ENCODE assay signal across 31 cellular contexts in genomic region chr13:93147946-93148345, GRCh38.
"Had no signal": no experiment of that assay in that cellular context is flagged by ENCODE, and none has a peak within 500 bp of the region (broad histone marks: within the 10 kb centered on the region; RNA-seq: fewer than 3 reads in every experiment).

No MANE protein-coding gene starts in this region.

- H3K36me3 Mint-ChIP-seq: activated naive CD8-positive, alpha-beta T cell treated with anti-CD3 and anti-CD28 coated beads, Interleukin-2, amount 10 ng/mL, durations not matched to agents 7 days and 5 days; memory B cell; naive thymus-derived CD4-positive, alpha-beta T cell; stimulated activated naive B cell treated with anti-CD40 and anti-IgM and Interleukin-4, amounts not matched to agents 10 μg/mL and 1 μg/mL and 100 μg/mL, for 72 hours had no signal

- H3K27me3 Mint-ChIP-seq: activated naive CD8-positive, alpha-beta T cell treated with anti-CD3 and anti-CD28 coated beads, Interleukin-2, amount 10 ng/mL, durations not matched to agents 7 days and 5 days; memory B cell; naive thymus-derived CD4-positive, alpha-beta T cell; stimulated activated naive B cell treated with anti-CD40 and anti-IgM and Interleukin-4, amounts not matched to agents 10 μg/mL and 1 μg/mL and 100 μg/mL, for 72 hours had no signal

- DNase-seq: activated CD4-positive, alpha-beta T cell treated with anti-CD3 and anti-CD28 coated beads for 4 hours; activated CD4-positive, alpha-beta T cell treated with anti-CD3 and anti-CD28 coated beads, Interleukin-2, amount 50 U/mL, for 48 hours; activated CD4-positive, CD25-positive, alpha-beta regulatory T cell; activated CD8-positive, alpha-beta memory T cell treated with anti-CD3 and anti-CD28 coated beads, Interleukin-2, amount 50 U/mL, for 4 hours; activated effector memory CD4-positive, alpha-beta T cell treated with anti-CD3 and anti-CD28 coated beads, Interleukin-2, amount 50 U/mL, for 16 hours; activated naive CD4-positive, alpha-beta T cell treated with anti-CD3 and anti-CD28 coated beads for 36 hours; activated naive CD8-positive, alpha-beta T cell treated with anti-CD3 and anti-CD28 coated beads, Interleukin-2, amount 10 ng/mL, durations not matched to agents 7 days and 5 days; activated T-cell treated with anti-CD3 and anti-CD28 coated beads, Interleukin-2, amount 50 U/mL, for 1 hour; cerebellar nuclear complex; colonic mucosa; effector CD8-positive, alpha-beta T cell; head of caudate nucleus; hippocampal formation; left colon; midbrain; naive thymus-derived CD4-positive, alpha-beta T cell; occipital lobe; right cardiac atrium; stimulated activated CD4-positive, alpha-beta T cell treated with anti-CD3 and anti-CD28 coated beads, Interleukin-15, amount 100 ng/mL, for 24 hours; stimulated activated CD4-positive, alpha-beta T cell treated with anti-CD3 and anti-CD28 coated beads, Interleukin-2, amount 100 ng/mL, for 24 hours; stimulated activated naive B cell treated with anti-CD40 and anti-IgM and Interleukin-4, amounts not matched to agents 10 μg/mL and 1 μg/mL and 100 μg/mL, for 72 hours; stomach; T-helper 1 cell; tibial artery; upper lobe of right lung had no signal

- H3K27ac Mint-ChIP-seq: activated naive CD4-positive, alpha-beta T cell treated with anti-CD3 and anti-CD28 coated beads for 36 hours; activated naive CD8-positive, alpha-beta T cell treated with anti-CD3 and anti-CD28 coated beads, Interleukin-2, amount 10 ng/mL, durations not matched to agents 7 days and 5 days; activated T-helper 1 cell treated with anti-CD3 and anti-CD28 coated beads, Interleukin-12 subunit alpha, Interleukin-12 subunit beta, Interleukin-2, Interleukin-4 antibody, amounts not matched to agents 30 ng/mL and 10 ng/mL and 1 ng/mL, durations not matched to agents 14 hours and 24 hours and 36 hours; memory B cell; naive thymus-derived CD4-positive, alpha-beta T cell; stimulated activated naive B cell treated with anti-CD40 and anti-IgM and Interleukin-4, amounts not matched to agents 10 μg/mL and 1 μg/mL and 100 μg/mL, for 72 hours; T-helper 2 cell treated with Interferon-gamma antibody and Interleukin-4, amounts not matched to agents 5 μg/mL and 100 μg/mL, for 36 hours had no signal

- H3K27ac ChIP-seq: colonic mucosa, gastroesophageal sphincter, stomach, suprapubic skin, tibial artery, upper lobe of right lung had no signal

- ATAC-seq: gastroesophageal sphincter; left colon; naive thymus-derived CD4-positive, alpha-beta T cell; right cardiac atrium; stimulated activated naive B cell treated with anti-CD40 and anti-IgM and Interleukin-4, amounts not matched to agents 10 μg/mL and 1 μg/mL and 100 μg/mL, for 72 hours; upper lobe of right lung had no signal

- H3K36me3 ChIP-seq: colonic mucosa, gastroesophageal sphincter, stomach, suprapubic skin, tibial artery, upper lobe of right lung had no signal

- H3K4me3 Mint-ChIP-seq: activated naive CD4-positive, alpha-beta T cell treated with anti-CD3 and anti-CD28 coated beads for 36 hours; activated naive CD8-positive, alpha-beta T cell treated with anti-CD3 and anti-CD28 coated beads, Interleukin-2, amount 10 ng/mL, durations not matched to agents 7 days and 5 days; activated T-helper 1 cell treated with anti-CD3 and anti-CD28 coated beads, Interleukin-12 subunit alpha, Interleukin-12 subunit beta, Interleukin-2, Interleukin-4 antibody, amounts not matched to agents 30 ng/mL and 10 ng/mL and 1 ng/mL, durations not matched to agents 14 hours and 24 hours and 36 hours; memory B cell; naive thymus-derived CD4-positive, alpha-beta T cell; neural crest cell; stimulated activated naive B cell treated with anti-CD40 and anti-IgM and Interleukin-4, amounts not matched to agents 10 μg/mL and 1 μg/mL and 100 μg/mL, for 72 hours; T-helper 2 cell treated with Interferon-gamma antibody and Interleukin-4, amounts not matched to agents 5 μg/mL and 100 μg/mL, for 36 hours had no signal

- H3K4me1 Mint-ChIP-seq: activated naive CD8-positive, alpha-beta T cell treated with anti-CD3 and anti-CD28 coated beads, Interleukin-2, amount 10 ng/mL, durations not matched to agents 7 days and 5 days; memory B cell; naive thymus-derived CD4-positive, alpha-beta T cell; stimulated activated naive B cell treated with anti-CD40 and anti-IgM and Interleukin-4, amounts not matched to agents 10 μg/mL and 1 μg/mL and 100 μg/mL, for 72 hours had no signal

- H3K4me3 ChIP-seq: colonic mucosa, gastroesophageal sphincter, stomach, suprapubic skin, tibial artery, upper lobe of right lung had no signal

- H3K27me3 ChIP-seq: colonic mucosa, gastroesophageal sphincter, stomach, suprapubic skin, tibial artery, upper lobe of right lung had no signal

- H3K9me3 Mint-ChIP-seq: activated T-helper 1 cell treated with anti-CD3 and anti-CD28 coated beads, Interleukin-12 subunit alpha, Interleukin-12 subunit beta, Interleukin-2, Interleukin-4 antibody, amounts not matched to agents 30 ng/mL and 10 ng/mL and 1 ng/mL, durations not matched to agents 14 hours and 24 hours and 36 hours; neural crest cell; T-helper 2 cell treated with Interferon-gamma antibody and Interleukin-4, amounts not matched to agents 5 μg/mL and 100 μg/mL, for 36 hours had no signal
